In genomic region chr22:18987114-18987513, GRCh38 we compare ENCODE assay signal across 2 cellular contexts. TPM values are rescaled to one million over a fixed set of nuclear protein-coding genes. Genes with fewer than 3 reads are reported as not detected.
"Had no signal": no experiment of that assay in that cellular context is flagged by ENCODE, and none has a peak within 500 bp of the region (broad histone marks: within the 10 kb centered on the region; RNA-seq: fewer than 3 reads in every experiment).

No MANE protein-coding gene starts in this region.

RNA-seq across cellular contexts. Expression of gene PRODH, which starts 51.0 kb away (rescaled TPM):
- total RNA-seq: LHCN-M2, M059J had no signal
